In genomic region chr10:132387723-132388210, GRCh38 we compare ENCODE assay signal across 8 cellular contexts. TPM values are rescaled to one million over a fixed set of nuclear protein-coding genes. Genes with fewer than 3 reads are reported as not detected.
DNase-seq lines count a peak whose midpoint lies in the region; ATAC-seq and TF ChIP-seq lines count a peak whose summit lies in the region.

No MANE protein-coding gene starts in this region.

- H3K36me3 Mint-ChIP-seq in activated CD4-positive, alpha-beta T cell treated with anti-CD3 and anti-CD28 coated beads, Interleukin-2, amount 10 ng/mL, durations not matched to agents 24 days and 14 days (ENCODE audit: low read depth), result peaks cover 2% of the 10 kb centered on the region
- no peaks in the 10 kb centered on the region for H3K36me3 Mint-ChIP-seq in dendritic cell treated with granulocyte-macrophage colony-stimulating factor and Interleukin-4, amounts not matched to agents 40 ng/mL and 50 ng/mL, for 4 days (ENCODE audit: low read depth)

- intact Hi-C loops in activated CD4-positive, alpha-beta T cell treated with anti-CD3 and anti-CD28 coated beads, Interleukin-2, amount 10 ng/mL, durations not matched to agents 24 days and 14 days (cut with micrococcal nuclease), result loop anchor here (2.0 kb wide), 2 partner anchors 23 to 59 kb away; no protein-coding TSS in a partner anchor
- intact Hi-C loops in dendritic cell treated with granulocyte-macrophage colony-stimulating factor and Interleukin-4, amounts not matched to agents 40 ng/mL and 50 ng/mL, for 4 days (cut with micrococcal nuclease), result loop anchor here (1.0 to 10.0 kb wide), 3 partner anchors 35 to 247 kb away; no protein-coding TSS in a partner anchor

- H3K27ac Mint-ChIP-seq in activated CD4-positive, alpha-beta T cell treated with anti-CD3 and anti-CD28 coated beads, Interleukin-2, amount 10 ng/mL, durations not matched to agents 24 days and 14 days, result peak overlapping the region; percentile 93
- H3K27ac Mint-ChIP-seq in dendritic cell treated with granulocyte-macrophage colony-stimulating factor and Interleukin-4, amounts not matched to agents 40 ng/mL and 50 ng/mL, for 4 days, result peak overlapping the region; percentile 88

- no peak for DNase-seq in AG09319 (ENCODE audit: extremely low read depth, low read depth)
- peak; percentile 57 for DNase-seq in MV-4-11 (lab: John Stamatoyannopoulos, UW)
- peak; percentile 95 for DNase-seq in activated CD4-positive, alpha-beta T cell treated with anti-CD3 and anti-CD28 coated beads, Interleukin-2, amount 10 ng/mL, durations not matched to agents 24 days and 14 days
- DNase-seq in midbrain (lab: John Stamatoyannopoulos, UW), result peak; percentile 40
- peak; percentile 42 to 57 for DNase-seq in stimulated activated CD8-positive, alpha-beta memory T cell treated with anti-CD3 and anti-CD28 coated beads, Interleukin-7, amount 100 ng/mL, for 4 hours (ENCODE audit: low read depth in 2 of 2)

- H3K4me3 Mint-ChIP-seq in activated CD4-positive, alpha-beta T cell treated with anti-CD3 and anti-CD28 coated beads, Interleukin-2, amount 10 ng/mL, durations not matched to agents 24 days and 14 days, result peak overlapping the region; percentile 55
- peak overlapping the region; percentile 66 for H3K4me3 Mint-ChIP-seq in dendritic cell treated with granulocyte-macrophage colony-stimulating factor and Interleukin-4, amounts not matched to agents 40 ng/mL and 50 ng/mL, for 4 days

- ATAC-seq in GM19452 (IDR thresholded peaks at IDR 0.05; ENCODE audit: unreplicated experiment) (peak; percentile 65), GM19324 (IDR thresholded peaks at IDR 0.05; ENCODE audit: low FRiP score, unreplicated experiment) (no peak)

- peaks cover 3% of the 10 kb centered on the region for H3K27me3 Mint-ChIP-seq in activated CD4-positive, alpha-beta T cell treated with anti-CD3 and anti-CD28 coated beads, Interleukin-2, amount 10 ng/mL, durations not matched to agents 24 days and 14 days
- H3K27me3 Mint-ChIP-seq in dendritic cell treated with granulocyte-macrophage colony-stimulating factor and Interleukin-4, amounts not matched to agents 40 ng/mL and 50 ng/mL, for 4 days, result peaks cover 35% of the 10 kb centered on the region

- peaks cover 5% of the 10 kb centered on the region for H3K4me1 Mint-ChIP-seq in activated CD4-positive, alpha-beta T cell treated with anti-CD3 and anti-CD28 coated beads, Interleukin-2, amount 10 ng/mL, durations not matched to agents 24 days and 14 days
- peaks cover 50% of the 10 kb centered on the region for H3K4me1 Mint-ChIP-seq in dendritic cell treated with granulocyte-macrophage colony-stimulating factor and Interleukin-4, amounts not matched to agents 40 ng/mL and 50 ng/mL, for 4 days (ENCODE audit: low read depth)

- H3K9me3 Mint-ChIP-seq in activated CD4-positive, alpha-beta T cell treated with anti-CD3 and anti-CD28 coated beads, Interleukin-2, amount 10 ng/mL, durations not matched to agents 24 days and 14 days, result peaks cover 9% of the 10 kb centered on the region
- H3K9me3 Mint-ChIP-seq in dendritic cell treated with granulocyte-macrophage colony-stimulating factor and Interleukin-4, amounts not matched to agents 40 ng/mL and 50 ng/mL, for 4 days, result peaks cover 11% of the 10 kb centered on the region

- TF ChIP-seq CTCF in AG09319 (IDR thresholded peaks at IDR 0.05; ENCODE audit: low read depth, low read length), result peak; percentile 60

RNA-seq across cellular contexts. Expression of gene PWWP2B, which starts 9.2 kb away (rescaled TPM):
- total RNA-seq in activated CD4-positive, alpha-beta T cell treated with anti-CD3 and anti-CD28 coated beads, Interleukin-2, amount 10 ng/mL, durations not matched to agents 24 days and 14 days, result 4.9 and 5.0 TPM in 2 replicates

RNA-seq across cellular contexts. Expression of gene LRRC27, which starts 55.8 kb away (rescaled TPM):
- total RNA-seq in activated CD4-positive, alpha-beta T cell treated with anti-CD3 and anti-CD28 coated beads, Interleukin-2, amount 10 ng/mL, durations not matched to agents 24 days and 14 days, result 2.3 and 3.3 TPM in 2 replicates
